ENCODE assay signal across 23 cellular contexts in genomic region chr6:48078092-48078491, GRCh38. TPM values are rescaled to one million over a fixed set of nuclear protein-coding genes. Genes with fewer than 3 reads are reported as not detected.
"Had no signal": no experiment of that assay in that cellular context is flagged by ENCODE, and none has a peak within 500 bp of the region (broad histone marks: within the 10 kb centered on the region; RNA-seq: fewer than 3 reads in every experiment).

No MANE protein-coding gene starts in this region.

- H3K9me3 Mint-ChIP-seq: activated CD4-positive, alpha-beta memory T cell treated with anti-CD3 and anti-CD28 coated beads, Interleukin-2, amount 10 ng/mL, durations not matched to agents 7 days and 5 days; T-helper 1 cell treated with Interleukin-12 subunit alpha and Interleukin-12 subunit beta and Interleukin-4 antibody, amounts not matched to agents 30 μg/mL and 1 μg/mL, for 36 hours had no signal

- H3K36me3 ChIP-seq: left ventricle myocardium inferior, pancreas, thyroid gland had no signal

- H3K27me3 Mint-ChIP-seq: activated CD4-positive, alpha-beta memory T cell treated with anti-CD3 and anti-CD28 coated beads, Interleukin-2, amount 10 ng/mL, durations not matched to agents 7 days and 5 days; activated naive CD8-positive, alpha-beta T cell; effector memory CD8-positive, alpha-beta T cell; memory B cell; stimulated activated naive B cell treated with anti-CD40 and anti-IgM and Interleukin-4, amounts not matched to agents 10 μg/mL and 1 μg/mL and 100 μg/mL, for 72 hours had no signal

- H3K4me1 ChIP-seq: left ventricle myocardium inferior, pancreas, thyroid gland had no signal

- H3K9me3 ChIP-seq: mucosa of descending colon, pancreas, thyroid gland had no signal

- H3K36me3 Mint-ChIP-seq: activated naive CD8-positive, alpha-beta T cell; memory B cell; naive thymus-derived CD4-positive, alpha-beta T cell; stimulated activated naive B cell treated with anti-CD40 and anti-IgM and Interleukin-4, amounts not matched to agents 10 μg/mL and 1 μg/mL and 100 μg/mL, for 72 hours had no signal

- DNase-seq: activated CD4-positive, alpha-beta memory T cell treated with anti-CD3 and anti-CD28 coated beads, Interleukin-2, amount 10 ng/mL, durations not matched to agents 7 days and 5 days; activated CD4-positive, alpha-beta T cell treated with anti-CD3 and anti-CD28 coated beads for 36 hours; activated effector memory CD4-positive, alpha-beta T cell treated with anti-CD3 and anti-CD28 coated beads, Interleukin-2, amount 50 U/mL, for 16 hours; activated T-cell treated with anti-CD3 and anti-CD28 coated beads, Interleukin-2, amount 50 U/mL, for 48 hours; amygdala; dermis blood vessel endothelial cell; effector memory CD8-positive, alpha-beta T cell; islet precursor cell; left ventricle myocardium inferior; mucosa of descending colon; naive thymus-derived CD4-positive, alpha-beta T cell; pancreas; stimulated activated CD4-positive, alpha-beta T cell treated with anti-CD3 and anti-CD28 coated beads, Interleukin-15, amount 100 ng/mL, for 24 hours; stimulated activated CD4-positive, alpha-beta T cell treated with anti-CD3 and anti-CD28 coated beads, Interleukin-4, amount 100 ng/mL, for 1 hour; stimulated activated naive B cell treated with anti-CD40 and anti-IgM and Interleukin-4, amounts not matched to agents 10 μg/mL and 1 μg/mL and 100 μg/mL, for 72 hours; thyroid gland had no signal

- H3K27ac ChIP-seq: epithelial cell of prostate, hepatocyte, left ventricle myocardium inferior, pancreas, skin epidermis, thyroid gland had no signal

- H3K27me3 ChIP-seq: hepatocyte, pancreas, thyroid gland had no signal

- H3K79me2 ChIP-seq: hepatocyte had no signal

- ATAC-seq: activated CD4-positive, alpha-beta T cell treated with anti-CD3 and anti-CD28 coated beads for 36 hours; effector memory CD8-positive, alpha-beta T cell; mucosa of descending colon; naive thymus-derived CD4-positive, alpha-beta T cell; pancreas; stimulated activated naive B cell treated with anti-CD40 and anti-IgM and Interleukin-4, amounts not matched to agents 10 μg/mL and 1 μg/mL and 100 μg/mL, for 72 hours had no signal

- H3K4me2 ChIP-seq: hepatocyte had no signal

- H3K4me3 ChIP-seq: hepatocyte, left ventricle myocardium inferior, mucosa of descending colon, pancreas, skin epidermis, thyroid gland had no signal

- H3K4me3 Mint-ChIP-seq: activated CD4-positive, alpha-beta memory T cell treated with anti-CD3 and anti-CD28 coated beads, Interleukin-2, amount 10 ng/mL, durations not matched to agents 7 days and 5 days; activated CD4-positive, alpha-beta T cell treated with anti-CD3 and anti-CD28 coated beads for 36 hours; activated naive CD8-positive, alpha-beta T cell; brain; effector memory CD8-positive, alpha-beta T cell; memory B cell; naive thymus-derived CD4-positive, alpha-beta T cell; stimulated activated naive B cell treated with anti-CD40 and anti-IgM and Interleukin-4, amounts not matched to agents 10 μg/mL and 1 μg/mL and 100 μg/mL, for 72 hours; T-helper 1 cell treated with Interleukin-12 subunit alpha and Interleukin-12 subunit beta and Interleukin-4 antibody, amounts not matched to agents 30 μg/mL and 1 μg/mL, for 36 hours had no signal

- H3K4me1 Mint-ChIP-seq: activated CD4-positive, alpha-beta memory T cell treated with anti-CD3 and anti-CD28 coated beads, Interleukin-2, amount 10 ng/mL, durations not matched to agents 7 days and 5 days; activated CD4-positive, alpha-beta T cell treated with anti-CD3 and anti-CD28 coated beads for 36 hours; memory B cell; naive thymus-derived CD4-positive, alpha-beta T cell; stimulated activated naive B cell treated with anti-CD40 and anti-IgM and Interleukin-4, amounts not matched to agents 10 μg/mL and 1 μg/mL and 100 μg/mL, for 72 hours had no signal

- H2AFZ ChIP-seq: hepatocyte had no signal

RNA-seq across cellular contexts. Expression of gene PTCHD4, which starts 32.9 kb away (rescaled TPM):
- total RNA-seq: activated CD4-positive, alpha-beta memory T cell treated with anti-CD3 and anti-CD28 coated beads, Interleukin-2, amount 10 ng/mL, durations not matched to agents 7 days and 5 days; activated CD4-positive, alpha-beta T cell treated with anti-CD3 and anti-CD28 coated beads for 36 hours; naive thymus-derived CD4-positive, alpha-beta T cell had no signal
- polyA plus RNA-seq: naive thymus-derived CD4-positive, alpha-beta T cell had no signal
